In genomic region chr14:34694216-34694615, GRCh38 we compare ENCODE assay signal across 6 cellular contexts. TPM values are rescaled to one million over a fixed set of nuclear protein-coding genes. Genes with fewer than 3 reads are reported as not detected.
A peak's percentile ranks its signal among the peaks of the same experiment; 100 is the strongest.
DNase-seq lines count a peak whose midpoint lies in the region; ATAC-seq, FAIRE-seq and TF ChIP-seq lines count a peak whose summit lies in the region.
"Not testable (repeated sequence)": the region's sequence is repeated elsewhere in the genome, so short reads cannot be mapped to it uniquely, and the experiment has no call there.

No MANE protein-coding gene starts in this region.

- intact Hi-C loops in Panc1 (cut with micrococcal nuclease; ENCODE audit: unreplicated experiment); dorsolateral prefrontal cortex (cut with DNase I): not testable (repeated sequence)

- peaks cover 13% of the 10 kb centered on the region for H3K27me3 Mint-ChIP-seq in activated CD8-positive, alpha-beta memory T cell treated with anti-CD3 and anti-CD28 coated beads, Interleukin-2, amount 10 ng/mL, durations not matched to agents 7 days and 5 days
- H3K27me3 Mint-ChIP-seq in osteocyte (ENCODE audit: unreplicated experiment) = not testable (repeated sequence)

- TF ChIP-seq CTCF in Panc1 (IDR thresholded peaks at IDR 0.05); bronchial epithelial cell (IDR thresholded peaks at IDR 0.05; ENCODE audit: insufficient read depth, low read length, severe bottlenecking); dorsolateral prefrontal cortex (IDR thresholded peaks at IDR 0.05 in 54 of 56, conservative IDR thresholded peaks at IDR 0.05 in 2 of 56; ENCODE audit: low read depth in 1 of 56, partially characterized antibody in 56 of 56); osteocyte (IDR thresholded peaks at IDR 0.05): not testable (repeated sequence)

- H3K27ac ChIP-seq in Panc1 (ENCODE audit: low read length) (peak overlapping the region; percentile 72; the same call in 1 of the 2 replicates), dorsolateral prefrontal cortex (peak overlapping the region in 32 of 59 donors; percentile 6 to 89 (median 82))

- H3K4me3 Mint-ChIP-seq in activated CD8-positive, alpha-beta memory T cell treated with anti-CD3 and anti-CD28 coated beads, Interleukin-2, amount 10 ng/mL, durations not matched to agents 7 days and 5 days; osteocyte (ENCODE audit: unreplicated experiment): not testable (repeated sequence)

- not testable (repeated sequence) for H3K4me1 ChIP-seq in ES-I3 (ENCODE audit: insufficient read depth, low read length); Panc1 (ENCODE audit: control insufficient read depth, insufficient read depth, low read length)

- H3K36me3 ChIP-seq in ES-I3 (ENCODE audit: insufficient read depth, low read length); Panc1 (ENCODE audit: control insufficient read depth, insufficient read depth, low read length); bronchial epithelial cell (ENCODE audit: control insufficient read depth, insufficient read depth, low read length): not testable (repeated sequence)

- in situ Hi-C loops in Panc1 (cut with HindIII; ENCODE audit: low pct_unique_long_range_greater_than_20kb, low sequenced_read_pairs) = not testable (repeated sequence)

- peak; percentile 73 for FAIRE-seq in bronchial epithelial cell (lab: Jason Lieb, UNC)

- CTCF ChIA-PET in Panc1 (lab: Charles Lee); activated CD8-positive, alpha-beta memory T cell treated with anti-CD3 and anti-CD28 coated beads, Interleukin-2, amount 10 ng/mL, durations not matched to agents 7 days and 5 days (lab: Charles Lee): not testable (repeated sequence)

- H3K4me1 Mint-ChIP-seq in activated CD8-positive, alpha-beta memory T cell treated with anti-CD3 and anti-CD28 coated beads, Interleukin-2, amount 10 ng/mL, durations not matched to agents 7 days and 5 days; osteocyte (ENCODE audit: unreplicated experiment): not testable (repeated sequence)

- DNase-seq in Panc1 (ENCODE audit: low read depth, low spot score); bronchial epithelial cell (ENCODE audit: low read depth); dorsolateral prefrontal cortex: not testable (repeated sequence)
- peak; percentile 21 for DNase-seq in activated CD8-positive, alpha-beta memory T cell treated with anti-CD3 and anti-CD28 coated beads, Interleukin-2, amount 10 ng/mL, durations not matched to agents 7 days and 5 days
- DNase-seq in osteocyte (ENCODE audit: extremely low spot score, unreplicated experiment) = peak; percentile 38

- not testable (repeated sequence) for H3K36me3 Mint-ChIP-seq in activated CD8-positive, alpha-beta memory T cell treated with anti-CD3 and anti-CD28 coated beads, Interleukin-2, amount 10 ng/mL, durations not matched to agents 7 days and 5 days; osteocyte (ENCODE audit: unreplicated experiment)

- not testable (repeated sequence) for BruUV-seq in Panc1 (replicated peaks; lab: Mats Ljungman, UMichigan)

- H3K9ac ChIP-seq in ES-I3 (ENCODE audit: low read depth, low read length) = peak overlapping the region; percentile 46; the same call in 1 of the 2 replicates

- H3K4me3 ChIP-seq in Panc1 (ENCODE audit: low read depth in 2 of 2, low read length in 2 of 2); bronchial epithelial cell (ENCODE audit: low read depth, low read length); dorsolateral prefrontal cortex: not testable (repeated sequence)

- POLR2A ChIA-PET in Panc1 (lab: Charles Lee) = not testable (repeated sequence)

- not testable (repeated sequence) for H3K9me3 ChIP-seq in ES-I3 (ENCODE audit: control insufficient read depth, insufficient read depth, low read length); Panc1 (ENCODE audit: control insufficient read depth, insufficient read depth, low read depth, low read length)

- not testable (repeated sequence) for ATAC-seq in Panc1; activated CD8-positive, alpha-beta memory T cell treated with anti-CD3 and anti-CD28 coated beads, Interleukin-2, amount 10 ng/mL, durations not matched to agents 7 days and 5 days

- H3K27me3 ChIP-seq in Panc1 (ENCODE audit: control insufficient read depth, insufficient read depth, low read length); bronchial epithelial cell (ENCODE audit: control insufficient read depth, insufficient read depth, low read length); dorsolateral prefrontal cortex: not testable (repeated sequence)

- not testable (repeated sequence) for H3K27ac Mint-ChIP-seq in activated CD8-positive, alpha-beta memory T cell treated with anti-CD3 and anti-CD28 coated beads, Interleukin-2, amount 10 ng/mL, durations not matched to agents 7 days and 5 days; osteocyte (ENCODE audit: unreplicated experiment)

- not testable (repeated sequence) for H3K9me3 Mint-ChIP-seq in activated CD8-positive, alpha-beta memory T cell treated with anti-CD3 and anti-CD28 coated beads, Interleukin-2, amount 10 ng/mL, durations not matched to agents 7 days and 5 days (ENCODE audit: low read depth); osteocyte (ENCODE audit: unreplicated experiment)

RNA-seq across cellular contexts. Expression of gene CFL2, which starts 20.2 kb away (rescaled TPM):
- total RNA-seq in Panc1 (2021; ENCODE audit: unreplicated experiment) (79.7 TPM), bronchial epithelial cell (8.2 and 17.9 TPM in 2 replicates), dorsolateral prefrontal cortex (100 to 1,000 TPM in 73 of 120 experiments, 10 to 100 TPM in 47; 50.4 to 286 (median 109) TPM), osteocyte (42.0 and 47.0 TPM in 2 replicates)
- polyA plus RNA-seq in Panc1 (2012; ENCODE audit: insufficient read length) = 47.1 TPM
- 1 to 10 TPM; 6.9 to 7.4 TPM for total RNA-seq in activated CD8-positive, alpha-beta memory T cell treated with anti-CD3 and anti-CD28 coated beads, Interleukin-2, amount 10 ng/mL, durations not matched to agents 7 days and 5 days
